Comparison of ENCODE assay signal across 1 cellular context in the genomic region with DNA sequence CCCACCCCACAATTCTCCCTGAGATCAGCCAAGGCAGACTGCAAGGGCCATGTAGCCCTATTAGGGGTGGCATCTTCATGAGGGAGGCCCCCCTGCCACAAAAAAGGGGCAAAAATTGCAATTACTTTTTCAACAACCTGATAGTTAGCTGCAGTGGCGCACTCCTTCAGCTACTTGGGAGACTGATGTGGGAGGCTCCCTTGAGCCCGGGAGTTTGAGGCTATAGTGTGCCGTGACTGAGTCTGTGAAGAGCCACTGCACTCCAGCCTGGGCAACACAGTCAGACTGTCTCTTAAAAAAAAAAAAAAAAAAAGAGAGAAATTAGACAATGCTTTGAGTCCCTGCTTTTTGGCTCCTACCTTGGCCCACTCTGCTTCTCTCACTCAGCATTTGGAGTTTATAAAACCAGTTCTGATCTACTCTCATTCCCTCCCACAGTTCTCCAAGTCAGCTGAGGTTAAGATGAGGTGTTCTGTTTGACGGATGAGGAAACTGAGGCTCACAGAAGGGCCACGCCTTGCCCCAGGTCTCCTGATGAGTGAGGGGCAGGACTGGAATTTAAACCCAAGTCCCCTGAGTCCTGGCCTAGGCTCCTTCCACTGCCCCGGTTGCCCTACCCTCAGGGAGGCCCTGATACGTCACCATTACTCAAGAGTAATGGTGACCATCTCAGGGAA.
TF ChIP-seq lines count a peak whose summit lies in the region.

No MANE protein-coding gene starts in this region.

TF ChIP-seq in GM12878, 131 proteins besides CTCF, POLR2A, EP300 and RAD21:
- TF ChIP-seq SMAD1 (IDR thresholded peaks at IDR 0.05; ENCODE audit: low read depth, partially characterized antibody) (no peak), SIN3A (IDR thresholded peaks at IDR 0.05; ENCODE audit: low read depth, low read length) (no peak), SP1 (IDR thresholded peaks at IDR 0.05; ENCODE audit: low read depth, low read length) (no peak), RELA (IDR thresholded peaks at IDR 0.05; ENCODE audit: borderline replicate concordance, partially characterized antibody) (no peak), CHD4 (IDR thresholded peaks at IDR 0.05) (no peak), CHD2 (IDR thresholded peaks at IDR 0.05; ENCODE audit: borderline replicate concordance, low read depth, low read length) (no peak), SREBF2 (IDR thresholded peaks at IDR 0.05; ENCODE audit: low read length) (no peak), RBBP5 (conservative IDR thresholded peaks at IDR 0.05) (no peak), CREM (IDR thresholded peaks at IDR 0.05; ENCODE audit: low read depth) (no peak)
- TF ChIP-seq, protein P1, sequence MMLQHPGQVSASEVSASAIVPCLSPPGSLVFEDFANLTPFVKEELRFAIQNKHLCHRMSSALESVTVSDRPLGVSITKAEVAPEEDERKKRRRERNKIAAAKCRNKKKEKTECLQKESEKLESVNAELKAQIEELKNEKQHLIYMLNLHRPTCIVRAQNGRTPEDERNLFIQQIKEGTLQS (IDR thresholded peaks at IDR 0.05; ENCODE audit: borderline replicate concordance, extremely low read depth, low read depth, low read length), result no peak
- TF ChIP-seq, protein P2, sequence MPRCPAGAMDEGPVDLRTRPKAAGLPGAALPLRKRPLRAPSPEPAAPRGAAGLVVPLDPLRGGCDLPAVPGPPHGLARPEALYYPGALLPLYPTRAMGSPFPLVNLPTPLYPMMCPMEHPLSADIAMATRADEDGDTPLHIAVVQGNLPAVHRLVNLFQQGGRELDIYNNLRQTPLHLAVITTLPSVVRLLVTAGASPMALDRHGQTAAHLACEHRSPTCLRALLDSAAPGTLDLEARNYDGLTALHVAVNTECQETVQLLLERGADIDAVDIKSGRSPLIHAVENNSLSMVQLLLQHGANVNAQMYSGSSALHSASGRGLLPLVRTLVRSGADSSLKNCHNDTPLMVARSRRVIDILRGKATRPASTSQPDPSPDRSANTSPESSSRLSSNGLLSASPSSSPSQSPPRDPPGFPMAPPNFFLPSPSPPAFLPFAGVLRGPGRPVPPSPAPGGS (IDR thresholded peaks at IDR 0.05; ENCODE audit: borderline replicate concordance, insufficient read depth, low read depth, low read length, poor library complexity, severe bottlenecking), result no peak
